In genomic region chr16:49687603-49688002, GRCh38 we compare ENCODE assay signal across 17 cellular contexts.
DNase-seq lines count a peak whose midpoint lies in the region; ATAC-seq and TF ChIP-seq lines count a peak whose summit lies in the region.
"Had no signal": no experiment of that assay in that cellular context is flagged by ENCODE, and none has a peak within 500 bp of the region (broad histone marks: within the 10 kb centered on the region; RNA-seq: fewer than 3 reads in every experiment).

No MANE protein-coding gene starts in this region.

- H4K91ac ChIP-seq in neuronal stem cell (ENCODE audit: low read depth, low read length, poor library complexity) = no peak overlapping the region

- H3K4ac ChIP-seq in neuronal stem cell (ENCODE audit: low read length) = no peak overlapping the region

- H3K4me1 Mint-ChIP-seq in brain (peaks cover 49% of the 10 kb centered on the region), nephron (peaks cover 38% of the 10 kb centered on the region)

- peaks cover 10% of the 10 kb centered on the region for H3K36me3 Mint-ChIP-seq in brain
- H3K36me3 Mint-ChIP-seq in nephron (ENCODE audit: low read depth) = peaks cover 21% of the 10 kb centered on the region
- H3K36me3 Mint-ChIP-seq: CD8-positive, alpha-beta T cell had no signal

- H3K4me3 Mint-ChIP-seq in brain (no peak overlapping the region), nephron (no peak overlapping the region)
- H3K4me3 Mint-ChIP-seq: CD8-positive, alpha-beta T cell; H9 had no signal

- H3K18ac ChIP-seq in neuronal stem cell (ENCODE audit: low read length) = peak overlapping the region; percentile 33

- no peak overlapping the region for H2BK5ac ChIP-seq in neuronal stem cell (ENCODE audit: low read length)

- H3K27ac Mint-ChIP-seq in brain (peak overlapping the region in 3 of 5 experiments; percentile 20 to 89 (median 29)), nephron (peak overlapping the region; percentile 5 to 91 (median 68))
- H3K27ac Mint-ChIP-seq: CD8-positive, alpha-beta T cell had no signal

- peak overlapping the region; percentile 60 for H2AK5ac ChIP-seq in neuronal stem cell (ENCODE audit: low read depth, low read length)

- no peak for ATAC-seq in HG03442 (IDR thresholded peaks at IDR 0.05; ENCODE audit: unreplicated experiment)
- ATAC-seq: A549; CD8-positive, alpha-beta T cell; HepG2 had no signal

- H3K36me3 ChIP-seq in BLaER1 (no peaks in the 10 kb centered on the region; the same call in 1 of the 2 replicates), neuronal stem cell (replicated peaks in 1 of 2; ENCODE audit: control insufficient read depth in 2 of 2, insufficient read depth in 2 of 2, low read length in 2 of 2) (peaks cover 0 to 42% of the 10 kb centered on the region in 2 donors)

- H2AFZ ChIP-seq in neuronal stem cell (ENCODE audit: low read length) = no peak overlapping the region

- H3K79me1 ChIP-seq in neuronal stem cell (ENCODE audit: low read depth, low read length) = peaks cover 4% of the 10 kb centered on the region

- no peak overlapping the region for H2BK120ac ChIP-seq in neuronal stem cell (ENCODE audit: low read depth, low read length)

- H3K4me2 ChIP-seq in BLaER1 (peak overlapping the region; percentile 79), neuronal stem cell (ENCODE audit: insufficient read depth, low read length, poor library complexity, severe bottlenecking) (no peak overlapping the region)
- H3K4me2 ChIP-seq: A549 had no signal

- H3K4me1 ChIP-seq in BLaER1 (peaks cover 26% of the 10 kb centered on the region), neuronal stem cell (ENCODE audit: control insufficient read depth in 2 of 2, insufficient read depth in 1 of 2, low read depth in 1 of 2, low read length in 2 of 2) (peaks cover 0 to 3% of the 10 kb centered on the region in 2 donors)
- H3K4me1 ChIP-seq: A549 had no signal

- DNase-seq in neuronal stem cell (ENCODE audit: low spot score) (no peak), NCI-H2107 treated with DMSO at 0.1 percent for 48 hours (lab: John Stamatoyannopoulos, UW; ENCODE audit: unreplicated experiment) (no peak), NCI-H187 treated with DMSO at 0.1 percent for 48 hours (lab: John Stamatoyannopoulos, UW) (no peak)
- DNase-seq: AML-193; Calu3; CD8-positive, alpha-beta T cell; DMS79 treated with DMSO at 0.1 percent for 48 hours; GF-D8; GOT3 had no signal

- TF ChIP-seq CTCF in brain (conservative IDR thresholded peaks at IDR 0.05) (no peak), nephron (IDR thresholded peaks at IDR 0.05; ENCODE audit: unreplicated experiment in 3 of 3) (no peak)

- H3K27ac ChIP-seq in BLaER1 (0 out of 2 replicates have a peak overlapping the region, but pooled peaks have one; percentile 23), neuronal stem cell (replicated peaks; ENCODE audit: low read length) (no peak overlapping the region)
- H3K27ac ChIP-seq: 22Rv1, A549 had no signal

- no CpG with 5 or more reads among the region's 7 CpGs for WGBS in neuronal stem cell (ENCODE audit: extremely low coverage in 2 of 2, insufficient read length in 2 of 2, insufficient replicate concordance in 1 of 2), 2 donors

- peaks cover 2% of the 10 kb centered on the region for H3K27me3 Mint-ChIP-seq in brain
- H3K27me3 Mint-ChIP-seq in nephron (ENCODE audit: low read depth) = peaks cover 9% of the 10 kb centered on the region

- H2BK12ac ChIP-seq in neuronal stem cell (ENCODE audit: low read length) = no peak overlapping the region

- H3K27me3 ChIP-seq in BLaER1 = no peaks in the 10 kb centered on the region; the same call in 1 of the 2 replicates
- H3K27me3 ChIP-seq in neuronal stem cell (ENCODE audit: control insufficient read depth in 3 of 3, insufficient read depth in 3 of 3, low read depth in 1 of 3, low read length in 3 of 3) = no peaks in the 10 kb centered on the region

- H3K14ac ChIP-seq in neuronal stem cell (ENCODE audit: low read length) = no peak overlapping the region

- no peak overlapping the region for H3K23ac ChIP-seq in neuronal stem cell (ENCODE audit: low read depth, low read length, poor library complexity)

- H3K9me3 Mint-ChIP-seq in brain = peaks cover 0 to 2% (median 0%) of the 10 kb centered on the region in 5 experiments
- no peaks in the 10 kb centered on the region for H3K9me3 Mint-ChIP-seq in nephron
- H3K9me3 Mint-ChIP-seq: CD8-positive, alpha-beta T cell; H9 had no signal

- no peak overlapping the region for H3K4me3 ChIP-seq in BLaER1
- H3K4me3 ChIP-seq in neuronal stem cell (ENCODE audit: low read length in 2 of 2) = no peak overlapping the region
- H3K4me3 ChIP-seq: A549 had no signal

- no peaks in the 10 kb centered on the region for H4K20me1 ChIP-seq in BLaER1

- H3K9me3 ChIP-seq in BLaER1 (no peaks in the 10 kb centered on the region), neuronal stem cell (replicated peaks in 1 of 2; ENCODE audit: control insufficient read depth in 2 of 2, insufficient read depth in 1 of 2, low read depth in 1 of 2, low read length in 2 of 2) (no peaks in the 10 kb centered on the region)
- H3K9me3 ChIP-seq: A549 had no signal

- no peak overlapping the region for H4K8ac ChIP-seq in neuronal stem cell (ENCODE audit: low read depth, low read length)

- no peak overlapping the region for H2BK15ac ChIP-seq in neuronal stem cell (ENCODE audit: low read length)

- H3K9ac ChIP-seq in BLaER1 = peak overlapping the region; percentile 20; the same call in 1 of the 2 replicates
- H3K9ac ChIP-seq in neuronal stem cell (ENCODE audit: low read depth, low read length, poor library complexity) = no peak overlapping the region
